Comparison of ENCODE assay signal across 8 cellular contexts in genomic region chr18:23503038-23503966, GRCh38. TPM values are rescaled to one million over a fixed set of nuclear protein-coding genes. Genes with fewer than 3 reads are reported as not detected.
A peak's percentile ranks its signal among the peaks of the same experiment; 100 is the strongest.
DNase-seq lines count a peak whose midpoint lies in the region; ATAC-seq and TF ChIP-seq lines count a peak whose summit lies in the region.

RMC1 (plus strand) TSS chr18:23503511; CDS start chr18:23503619, 108 bp downstream.

- intact Hi-C loops in PC-3 (cut with micrococcal nuclease), result loop anchor here (5.0 to 10.0 kb wide), 4 partner anchors 84 to 469 kb away; partner anchors contain the start of gene NPC1

- no TSS peak for BruUV-seq in PC-3 (replicated peaks; lab: Mats Ljungman, UMichigan)

- peaks cover 29% of the 10 kb centered on the region for H3K79me2 ChIP-seq in PC-3 (ENCODE audit: low read length)

- no peak for TF ChIP-seq CTCF in PC-3 (conservative IDR thresholded peaks at IDR 0.05; ENCODE audit: low read depth, low read length)

- H3K9ac ChIP-seq in PC-3 (ENCODE audit: low read length) (peak within 1 kb of the TSS; percentile 72), muscle layer of colon (ENCODE audit: low read length) (peak within 1 kb of the TSS; percentile 69)

- H3K9me2 ChIP-seq in PC-3 (replicated peaks; ENCODE audit: low read length), result no peaks in the 10 kb centered on the region

- H3K4me1 ChIP-seq in PC-3 (ENCODE audit: insufficient read depth, low read length), result peaks cover 20% of the 10 kb centered on the region; the same call in 1 of the 2 replicates
- H3K4me1 ChIP-seq in esophagus (ENCODE audit: control insufficient read depth in 2 of 2, insufficient read depth in 2 of 2, low read length in 1 of 2), result peaks cover 2 to 5% of the 10 kb centered on the region in 2 donors
- H3K4me1 ChIP-seq in muscle layer of colon (ENCODE audit: insufficient read depth, low read length), result peaks cover 18% of the 10 kb centered on the region

- H3K9me3 Mint-ChIP-seq in IgD-negative memory B cell, result no peaks in the 10 kb centered on the region
- no peaks in the 10 kb centered on the region for H3K9me3 Mint-ChIP-seq in activated T-cell treated with anti-CD3 and anti-CD28 coated beads, Interleukin-2, amount 50 U/mL, for 24 hours

- peak within 1 kb of the TSS; percentile 95 to 98 (median 98) for H3K27ac Mint-ChIP-seq in IgD-negative memory B cell
- peak within 1 kb of the TSS; percentile 94 for H3K27ac Mint-ChIP-seq in activated T-cell treated with anti-CD3 and anti-CD28 coated beads, Interleukin-2, amount 50 U/mL, for 24 hours

- peaks cover 4% of the 10 kb centered on the region for H3K36me3 Mint-ChIP-seq in IgD-negative memory B cell
- H3K36me3 Mint-ChIP-seq in activated T-cell treated with anti-CD3 and anti-CD28 coated beads, Interleukin-2, amount 50 U/mL, for 24 hours (ENCODE audit: low read depth), result peaks cover 35% of the 10 kb centered on the region

- H3K4me2 ChIP-seq in PC-3 (ENCODE audit: low read length), result peak within 1 kb of the TSS; percentile 89

- H3K4me3 ChIP-seq in PC-3 (ENCODE audit: low read length) (peak within 1 kb of the TSS; percentile 85), esophagus (ENCODE audit: low read depth in 1 of 2, low read length in 2 of 2) (peak within 1 kb of the TSS; percentile 74 to 75), muscle layer of colon (ENCODE audit: low read depth in 1 of 2, low read length in 2 of 2) (peak within 1 kb of the TSS; percentile 85 to 90)

- peaks cover 39 to 54% (median 44%) of the 10 kb centered on the region in 3 donors for H3K4me1 Mint-ChIP-seq in IgD-negative memory B cell
- peaks cover 52% of the 10 kb centered on the region for H3K4me1 Mint-ChIP-seq in activated T-cell treated with anti-CD3 and anti-CD28 coated beads, Interleukin-2, amount 50 U/mL, for 24 hours (ENCODE audit: low read depth)

- no peaks in the 10 kb centered on the region for H3F3A ChIP-seq in PC-3 (ENCODE audit: low read length, unreplicated experiment)

- H3K9me3 ChIP-seq in PC-3 (ENCODE audit: low read length), result no peaks in the 10 kb centered on the region
- no peaks in the 10 kb centered on the region for H3K9me3 ChIP-seq in esophagus (ENCODE audit: control insufficient read depth in 2 of 2, insufficient read depth in 1 of 2, low read depth in 1 of 2, low read length in 1 of 2)
- no peaks in the 10 kb centered on the region for H3K9me3 ChIP-seq in muscle layer of colon (ENCODE audit: low read length)

- peak; percentile 75 for ATAC-seq in GM21529 (IDR thresholded peaks at IDR 0.05; ENCODE audit: unreplicated experiment)
- peak; percentile 78 for ATAC-seq in PC-3

- POLR2A ChIA-PET in PC-3 (lab: Charles Lee; ENCODE audit: unreplicated experiment), result interaction anchor here (0.6 kb wide), 1 partner anchor 15 kb away, joined by 5 read pairs; no protein-coding TSS in a partner anchor

- H3K4me3 Mint-ChIP-seq in IgD-negative memory B cell, result peak within 1 kb of the TSS; percentile 92 to 98 (median 94)
- peak within 1 kb of the TSS; percentile 91 for H3K4me3 Mint-ChIP-seq in activated T-cell treated with anti-CD3 and anti-CD28 coated beads, Interleukin-2, amount 50 U/mL, for 24 hours

- H3K36me3 ChIP-seq in PC-3 (ENCODE audit: low read depth, low read length), result peaks cover 13% of the 10 kb centered on the region; the same call in 1 of the 2 replicates
- H3K36me3 ChIP-seq in esophagus (ENCODE audit: control insufficient read depth in 2 of 2, insufficient read depth in 2 of 2, low read length in 1 of 2), result peaks cover 5 to 6% of the 10 kb centered on the region in 2 donors
- H3K36me3 ChIP-seq in muscle layer of colon (ENCODE audit: insufficient read depth, low read length), result peaks cover 18% of the 10 kb centered on the region

- H3K27ac ChIP-seq in PC-3 (ENCODE audit: low read length), result peak within 1 kb of the TSS; percentile 44
- peak within 1 kb of the TSS; percentile 96 to 97 for H3K27ac ChIP-seq in esophagus (ENCODE audit: low read depth in 2 of 2, low read length in 1 of 2)
- peak within 1 kb of the TSS; percentile 97 for H3K27ac ChIP-seq in muscle layer of colon (ENCODE audit: low read depth, low read length)

- peak; percentile 96 for DNase-seq in DMS53 (lab: John Stamatoyannopoulos, UW)
- peak; percentile 93 for DNase-seq in PC-3
- peak; percentile 100 for DNase-seq in activated T-cell treated with anti-CD3 and anti-CD28 coated beads, Interleukin-2, amount 50 U/mL, for 24 hours
- peak; percentile 97 to 98 for DNase-seq in stimulated activated CD8-positive, alpha-beta memory T cell treated with anti-CD3 and anti-CD28 coated beads, Interleukin-7, amount 100 ng/mL, for 1 hour (ENCODE audit: low read depth in 2 of 2)

- H4K20me1 ChIP-seq in PC-3 (ENCODE audit: low read length), result no peaks in the 10 kb centered on the region

- CTCF ChIA-PET in PC-3 (lab: Charles Lee), result interaction anchor here (0.9 kb wide), 1 partner anchor 15 kb away, joined by 5 read pairs; no protein-coding TSS in a partner anchor

- H3K27me3 Mint-ChIP-seq in IgD-negative memory B cell, result no peaks in the 10 kb centered on the region
- H3K27me3 Mint-ChIP-seq in activated T-cell treated with anti-CD3 and anti-CD28 coated beads, Interleukin-2, amount 50 U/mL, for 24 hours, result no peaks in the 10 kb centered on the region

- no peaks in the 10 kb centered on the region for H3K27me3 ChIP-seq in PC-3 (ENCODE audit: low read length)
- no peaks in the 10 kb centered on the region for H3K27me3 ChIP-seq in esophagus (ENCODE audit: control insufficient read depth in 1 of 2, insufficient read depth in 2 of 2, low read length in 2 of 2)
- no peaks in the 10 kb centered on the region for H3K27me3 ChIP-seq in muscle layer of colon (ENCODE audit: control insufficient read depth in 1 of 2, insufficient read depth in 2 of 2, low read length in 2 of 2)

- 0 to 1% methylated on average over 67 to 110 of the region's 110 CpGs for WGBS in esophagus, 2 donors

- H2AFZ ChIP-seq in PC-3 (ENCODE audit: low read length), result peak within 1 kb of the TSS; percentile 79

RNA-seq across cellular contexts. Expression of gene RMC1, which starts in this region (rescaled TPM):
- polyA plus RNA-seq in IgD-negative memory B cell (73.0 TPM), esophagus (10 to 100 TPM; 19.4 to 27.4 TPM)
- 23.2 and 27.6 TPM in 2 replicates for total RNA-seq in PC-3 (2014; rRNA removed)

Comparison
In these comparisons a context has a peak if more than half of its experiments do, and no peak if none do; other contexts are left out.
1. Peak in every context shown above with its lines: DNase-seq, ATAC-seq, H3K4me3 ChIP-seq and H3K27ac ChIP-seq.
2. H3K27ac ChIP-seq: peak in every context shown above with its lines; median percentile 97 in muscle layer of colon; 96 in esophagus; 44 in PC-3.